ENCODE assay signal across 8 cellular contexts in the genomic region with DNA sequence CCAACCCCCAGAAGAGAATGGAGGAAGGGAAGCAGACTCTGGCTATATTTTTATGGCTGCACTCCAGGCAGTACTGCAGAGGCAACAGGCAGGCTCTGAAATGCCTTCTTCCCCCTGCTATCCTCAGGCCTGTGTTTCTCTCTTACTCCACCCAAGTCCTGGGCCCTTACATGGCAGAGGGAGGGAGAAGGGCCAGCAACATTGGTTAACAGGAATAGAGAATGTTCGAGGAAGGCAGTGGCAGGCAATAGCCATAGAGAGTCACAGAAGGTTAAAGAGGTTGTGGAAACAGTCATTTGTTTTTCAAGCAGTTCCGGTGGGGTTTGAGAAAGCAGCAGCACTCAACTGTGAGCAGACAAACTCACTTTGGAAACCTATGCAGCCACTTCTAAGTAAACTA. TPM values are rescaled to one million over a fixed set of nuclear protein-coding genes. Genes with fewer than 3 reads are reported as not detected.
DNase-seq lines count a peak whose midpoint lies in the region; ATAC-seq and TF ChIP-seq lines count a peak whose summit lies in the region.
"Had no signal": no experiment of that assay in that cellular context is flagged by ENCODE, and none has a peak within 500 bp of the region (broad histone marks: within the 10 kb centered on the region; RNA-seq: fewer than 3 reads in every experiment).

No MANE protein-coding gene starts in this region.

- ATAC-seq in GM19035 (IDR thresholded peaks at IDR 0.05; ENCODE audit: unreplicated experiment) (peak; percentile 59), HG02642 (IDR thresholded peaks at IDR 0.05; ENCODE audit: poor library complexity, unreplicated experiment) (peak; percentile 59), T-helper 17 cell (no peak), GM18519 (IDR thresholded peaks at IDR 0.05; ENCODE audit: low FRiP score, unreplicated experiment) (no peak)

- H3K4me1 Mint-ChIP-seq in T-helper 17 cell (peaks cover 16% of the 10 kb centered on the region), neural crest cell (peaks cover 46% of the 10 kb centered on the region)

- no peaks in the 10 kb centered on the region for H3K9me3 Mint-ChIP-seq in neural crest cell

- H3K27me3 Mint-ChIP-seq in T-helper 17 cell = no peaks in the 10 kb centered on the region
- H3K27me3 Mint-ChIP-seq in neural crest cell (ENCODE audit: low read depth) = no peaks in the 10 kb centered on the region

- no peak for TF ChIP-seq CTCF in neural crest cell (conservative IDR thresholded peaks at IDR 0.05)

- DNase-seq in T-helper 17 cell (no peak), neural crest cell (ENCODE audit: low read depth, low spot score) (no peak), kidney tubule cell (ENCODE audit: low spot score) (no peak), KG1 (lab: John Stamatoyannopoulos, UW) (no peak)
- DNase-seq: NCI-H1417 had no signal

- H3K36me3 Mint-ChIP-seq in T-helper 17 cell (ENCODE audit: low read depth) (peaks cover 3% of the 10 kb centered on the region), neural crest cell (ENCODE audit: low read depth) (peaks cover 3% of the 10 kb centered on the region)

- no peaks in the 10 kb centered on the region for H3K9me3 ChIP-seq in T-helper 17 cell (ENCODE audit: control insufficient read depth, low read length, poor library complexity, severe bottlenecking)

- H3K27ac Mint-ChIP-seq in T-helper 17 cell (peak overlapping the region; percentile 27), neural crest cell (ENCODE audit: unreplicated experiment) (peak overlapping the region; percentile 96)

- H3K4me3 Mint-ChIP-seq in T-helper 17 cell (no peak overlapping the region), neural crest cell (no peak overlapping the region)

RNA-seq across cellular contexts. Expression of a gene that starts 15.1 kb away (rescaled TPM):
- total RNA-seq in T-helper 17 cell (10 to 100 TPM; 53.8 to 72.1 TPM), neural crest cell (73.8 and 91.1 TPM in 2 replicates)

Comparison
In these comparisons a context has a peak if more than half of its experiments do, and no peak if none do; other contexts are left out.
1. ATAC-seq: peak in GM19035 (single experiment) and HG02642 (single experiment); none in T-helper 17 cell (single experiment) and GM18519 (single experiment).